In the genomic region with DNA sequence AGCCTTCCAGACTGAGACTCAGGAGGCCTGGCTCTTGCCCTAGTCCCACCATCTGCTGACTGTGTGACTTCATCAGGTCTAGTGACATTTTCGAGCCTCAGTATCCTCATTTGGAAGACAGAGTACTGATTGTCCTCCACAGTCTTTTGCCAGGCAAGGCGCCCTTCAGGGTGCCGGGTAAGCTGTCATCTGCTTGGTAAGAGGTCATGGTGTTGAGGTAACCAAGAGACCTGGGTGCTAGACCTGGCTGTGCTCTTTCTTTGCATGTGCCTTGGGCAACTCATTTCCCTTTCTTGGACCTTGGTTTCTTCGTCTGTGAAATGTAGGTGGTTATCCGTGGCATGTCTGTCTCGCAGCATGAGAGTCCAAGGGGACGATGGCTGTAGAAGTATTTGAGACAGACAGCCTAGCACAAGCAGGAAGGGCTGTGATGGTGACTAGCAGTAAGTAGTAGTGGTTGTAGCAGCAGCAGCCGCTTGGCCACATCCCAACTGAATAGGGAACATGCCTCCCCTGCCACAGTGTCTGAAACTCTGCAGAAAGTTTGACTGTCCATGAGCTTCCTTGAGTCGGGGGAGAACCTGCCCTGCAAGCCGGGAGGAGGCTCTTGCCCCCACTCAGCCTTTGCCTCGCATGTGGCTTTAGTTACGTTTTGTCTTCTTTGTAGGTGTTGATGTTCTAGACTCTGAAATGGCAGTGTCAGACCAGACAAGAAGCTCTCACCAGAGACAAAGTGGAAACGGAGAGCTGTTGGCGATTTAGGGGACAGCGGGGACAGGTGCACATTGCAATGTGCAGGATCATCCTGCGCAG, we compare ENCODE assay signal across 12 cellular contexts. TPM values are rescaled to one million over a fixed set of nuclear protein-coding genes. Genes with fewer than 3 reads are reported as not detected.
DNase-seq lines count a peak whose midpoint lies in the region; ATAC-seq and TF ChIP-seq lines count a peak whose summit lies in the region.
"Had no signal": no experiment of that assay in that cellular context is flagged by ENCODE, and none has a peak within 500 bp of the region (broad histone marks: within the 10 kb centered on the region; RNA-seq: fewer than 3 reads in every experiment).

No MANE protein-coding gene starts in this region.

- peak; percentile 16 for ATAC-seq in CD4-positive, alpha-beta T cell (ENCODE audit: poor library complexity)
- ATAC-seq in GM18498 (IDR thresholded peaks at IDR 0.05; ENCODE audit: unreplicated experiment): no peak
- ATAC-seq in GM23338: no peak

- intact Hi-C loops in CD4-positive, alpha-beta T cell (cut with DNase I, micrococcal nuclease): no loop called here
- intact Hi-C loops in ascending aorta (cut with DNase I): loop anchor here (5.0 to 10.0 kb wide), 3 partner anchors 48 to 371 kb away; no protein-coding TSS in a partner anchor

- H3K9me3 Mint-ChIP-seq in CD4-positive, alpha-beta T cell: no peaks in the 10 kb centered on the region
- no peaks in the 10 kb centered on the region for H3K9me3 Mint-ChIP-seq in GM23338

- H2AFZ ChIP-seq in GM23338: no peak overlapping the region

- H4K20me1 ChIP-seq in GM23338 (replicated peaks; ENCODE audit: insufficient read depth): peaks cover 10% of the 10 kb centered on the region; the same call in 1 of the 2 replicates

- H3K4me3 Mint-ChIP-seq in CD4-positive, alpha-beta T cell: peak overlapping the region; percentile 81
- H3K4me3 Mint-ChIP-seq in GM23338: no peak overlapping the region

- peaks cover 21 to 40% of the 10 kb centered on the region in 2 donors for H3K4me1 ChIP-seq in ascending aorta
- peaks cover 40 to 43% of the 10 kb centered on the region in 2 experiments for H3K4me1 ChIP-seq in neutrophil (ENCODE audit: control insufficient read depth in 1 of 2, insufficient read depth in 1 of 2, low read depth in 1 of 2, low read length in 1 of 2)
- H3K4me1 ChIP-seq in GM23338 (ENCODE audit: insufficient read depth): peaks cover 4% of the 10 kb centered on the region; the same call in 1 of the 2 replicates

- H3K9me3 ChIP-seq in CD4-positive, alpha-beta T cell (ENCODE audit: control insufficient read depth, low read length): no peaks in the 10 kb centered on the region
- H3K9me3 ChIP-seq in ascending aorta (no peaks in the 10 kb centered on the region), neutrophil (no peaks in the 10 kb centered on the region)

- CTCF ChIA-PET in CD4-positive, alpha-beta T cell (lab: Charles Lee): interaction anchor here (0.6 to 34.3 kb wide), 9 partner anchors 10 to 125 kb away, joined by 3 to 1090 read pairs (median 4); partner anchors contain the start of gene EVL

- H3K9me2 ChIP-seq in GM23338 (ENCODE audit: insufficient read depth): no peaks in the 10 kb centered on the region

- H3K36me3 ChIP-seq in ascending aorta (no peaks in the 10 kb centered on the region), neutrophil (no peaks in the 10 kb centered on the region), GM23338 (ENCODE audit: insufficient read depth) (no peaks in the 10 kb centered on the region)

- H3K4me2 ChIP-seq in GM23338: no peak overlapping the region
- H3K4me2 ChIP-seq: KMS-11 had no signal

- DNase-seq in CD4-positive, alpha-beta T cell: peak in 5 of 10 experiments; percentile 25 to 47 (median 35)
- peak; percentile 77 to 78 for DNase-seq in Kasumi-1 (lab: John Stamatoyannopoulos, UW)
- DNase-seq in ascending aorta (ENCODE audit: low spot score in 2 of 2): no peak
- no peak for DNase-seq in ecto neural progenitor cell (ENCODE audit: low spot score)
- DNase-seq in NCI-H1048 (lab: John Stamatoyannopoulos, UW): no peak
- no peak for DNase-seq in GM23338 (ENCODE audit: low spot score)
- DNase-seq: H7, NCI-H345 had no signal

- H3K79me2 ChIP-seq in GM23338 (replicated peaks; ENCODE audit: insufficient read depth): no peaks in the 10 kb centered on the region

- no peak for TF ChIP-seq CTCF in CD4-positive, alpha-beta T cell (IDR thresholded peaks at IDR 0.05)
- TF ChIP-seq CTCF in ascending aorta (IDR thresholded peaks at IDR 0.05) (no peak), neutrophil (IDR thresholded peaks at IDR 0.05) (no peak), GM23338 (conservative IDR thresholded peaks at IDR 0.05; ENCODE audit: low read depth in 2 of 2) (no peak)

- H3K36me3 Mint-ChIP-seq in CD4-positive, alpha-beta T cell (ENCODE audit: low read depth): peaks cover 96% of the 10 kb centered on the region
- no peaks in the 10 kb centered on the region for H3K36me3 Mint-ChIP-seq in GM23338 (ENCODE audit: low read depth)

- no peaks in the 10 kb centered on the region for H3K27me3 ChIP-seq in CD4-positive, alpha-beta T cell (ENCODE audit: control insufficient read depth, insufficient read depth, low read length)
- H3K27me3 ChIP-seq in ascending aorta: no peaks in the 10 kb centered on the region
- H3K27me3 ChIP-seq in neutrophil: no peaks in the 10 kb centered on the region
- H3K27me3 ChIP-seq in GM23338 (ENCODE audit: insufficient read depth): no peaks in the 10 kb centered on the region

- H3K27ac ChIP-seq in CD4-positive, alpha-beta T cell (ENCODE audit: low read depth, low read length): peak overlapping the region; percentile 85
- H3K27ac ChIP-seq in ascending aorta: peak overlapping the region; percentile 61 to 81
- H3K27ac ChIP-seq in neutrophil: peak overlapping the region; percentile 81
- H3K27ac ChIP-seq in GM23338 (ENCODE audit: low read depth): no peak overlapping the region
- H3K27ac ChIP-seq: KMS-11 had no signal

- H3K27ac Mint-ChIP-seq in CD4-positive, alpha-beta T cell: peak overlapping the region; percentile 98
- no peak overlapping the region for H3K27ac Mint-ChIP-seq in GM23338

- H3K4me1 Mint-ChIP-seq in CD4-positive, alpha-beta T cell (ENCODE audit: low read depth): peaks cover 91% of the 10 kb centered on the region
- peaks cover 24% of the 10 kb centered on the region for H3K4me1 Mint-ChIP-seq in GM23338

- H3F3A ChIP-seq in GM23338 (replicated peaks; ENCODE audit: low read depth): no peaks in the 10 kb centered on the region

- no peak overlapping the region for H3K4me3 ChIP-seq in ascending aorta
- H3K4me3 ChIP-seq in neutrophil (ENCODE audit: low read depth in 1 of 2, low read length in 1 of 2): no peak overlapping the region
- no peak overlapping the region for H3K4me3 ChIP-seq in GM23338

- POLR2A ChIA-PET in CD4-positive, alpha-beta T cell (lab: Charles Lee): interaction anchor here (0.6 to 49.3 kb wide), 11 partner anchors 9 to 135 kb away, joined by 3 to 1638 read pairs (median 4); partner anchors contain the start of gene EVL

- no peaks in the 10 kb centered on the region for H3K27me3 Mint-ChIP-seq in CD4-positive, alpha-beta T cell
- H3K27me3 Mint-ChIP-seq in GM23338 (ENCODE audit: insufficient read depth, low read depth, poor library complexity): peaks cover 9% of the 10 kb centered on the region

TF ChIP-seq in GM23338, 12 proteins besides CTCF, POLR2A, EP300 and RAD21:
- TF ChIP-seq NANOG (IDR thresholded peaks at IDR 0.05; ENCODE audit: borderline replicate concordance) (no peak), JUNB (IDR thresholded peaks at IDR 0.05; ENCODE audit: unreplicated experiment) (no peak), ZNF114 (CRISPR knock-in tag; IDR thresholded peaks at IDR 0.05) (no peak), POLR2AphosphoS5 (IDR thresholded peaks at IDR 0.05; ENCODE audit: low read depth) (no peak)

RNA-seq across cellular contexts. Expression of gene EVL, which starts 40.3 kb away (rescaled TPM):
- total RNA-seq in CD4-positive, alpha-beta T cell: 100 to 1,000 TPM; 660 to 678 TPM
- total RNA-seq in ascending aorta: 11.7 TPM
- total RNA-seq in GM23338 (2014; rRNA removed; shearing (Covaris generic)): 43.9 and 50.5 TPM in 2 replicates
- polyA plus RNA-seq in GM23338 (2016; fragmentation: Nextera tagmentation; extraction: Ambion mirVana): 28.2 and 36.7 TPM in 2 replicates

RNA-seq across cellular contexts. Expression of gene DEGS2, which starts 53.9 kb away (rescaled TPM):
- under 1 TPM in 1 of 2 experiments, not detected in 1; 0.11 TPM for total RNA-seq in CD4-positive, alpha-beta T cell
- 1.6 TPM for total RNA-seq in ascending aorta
- total RNA-seq in GM23338 (2014; rRNA removed; shearing (Covaris generic)): 0.35 and 0.63 TPM in 2 replicates
- 1.0 and 2.2 TPM in 2 replicates for polyA plus RNA-seq in GM23338 (2016; fragmentation: Nextera tagmentation; extraction: Ambion mirVana)
- total RNA-seq: glomerular endothelial cell, H7 had no signal

Comparison
In these comparisons a context has a peak if more than half of its experiments do, and no peak if none do; other contexts are left out.
1. DNase-seq: peak in Kasumi-1 (2 of 2); none in ascending aorta (0 of 2), ecto neural progenitor cell (single experiment), NCI-H1048 (single experiment) and GM23338 (single experiment).
2. RNA of gene EVL, which starts 40.3 kb away (total RNA-seq): 660 to 678 TPM in CD4-positive, alpha-beta T cell; 43.9 to 50.5 TPM in GM23338 and 11.7 TPM in ascending aorta (single experiment); every median in the first group is over 10 times any median in the second.